Comparison of ENCODE assay signal across 15 cellular contexts in the genomic region with DNA sequence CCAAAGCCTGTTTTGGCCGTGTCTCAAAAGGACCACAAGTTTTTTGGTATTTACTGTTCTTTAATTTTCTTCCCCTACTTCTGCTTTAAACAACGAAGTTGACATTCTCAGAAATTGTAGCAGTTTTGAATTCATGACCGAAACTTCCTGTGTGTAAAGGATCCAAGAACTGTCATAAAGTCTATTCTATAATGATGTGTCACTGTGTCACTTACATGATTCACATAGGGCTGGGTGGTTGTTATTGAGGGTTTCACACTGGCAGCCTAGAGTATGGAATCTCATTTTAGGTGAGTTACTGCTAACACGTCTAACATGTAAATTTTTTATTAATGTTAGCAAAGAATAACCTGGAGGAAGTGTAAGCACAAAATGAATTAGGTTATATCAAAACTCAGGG.
"Had no signal": no experiment of that assay in that cellular context is flagged by ENCODE, and none has a peak within 500 bp of the region (broad histone marks: within the 10 kb centered on the region; RNA-seq: fewer than 3 reads in every experiment).

No MANE protein-coding gene starts in this region.

- H3K9ac ChIP-seq: parathyroid adenoma had no signal

- ATAC-seq: activated T-helper 17 cell treated with anti-CD3 and anti-CD28 coated beads, Interleukin-2, amount 50 U/mL, for 72 hours; body of pancreas; gastrocnemius medialis; heart right ventricle; left ventricle myocardium superior had no signal

- H3K27me3 ChIP-seq: body of pancreas, gastrocnemius medialis, heart right ventricle, thyroid gland had no signal

- H3K79me2 ChIP-seq: parathyroid adenoma had no signal

- H3K9me3 ChIP-seq: body of pancreas, gastrocnemius medialis, heart right ventricle, thyroid gland had no signal

- H3K4me1 ChIP-seq: body of pancreas, gastrocnemius medialis, heart right ventricle, parathyroid adenoma, thyroid gland had no signal

- H2AFZ ChIP-seq: parathyroid adenoma had no signal

- DNase-seq: activated naive CD4-positive, alpha-beta T cell treated with anti-CD3 and anti-CD28 coated beads, Interleukin-2, amount 50 U/mL, for 16 hours; amniotic stem cell; body of pancreas; central memory CD4-positive, alpha-beta T cell; effector memory CD4-positive, alpha-beta T cell; gastrocnemius medialis; heart right ventricle; left ventricle myocardium superior; retina; stimulated activated CD4-positive, alpha-beta T cell treated with anti-CD3 and anti-CD28 coated beads, Interleukin-15, amount 100 ng/mL, for 24 hours; stimulated activated CD4-positive, alpha-beta T cell treated with anti-CD3 and anti-CD28 coated beads, Interleukin-4, amount 100 ng/mL, for 4 hours; thyroid gland had no signal

- H3K27ac ChIP-seq: body of pancreas, gastrocnemius medialis, heart right ventricle, parathyroid adenoma, thyroid gland, VCaP had no signal

- H3K4me3 ChIP-seq: body of pancreas, gastrocnemius medialis, heart right ventricle, thyroid gland had no signal

- H3K36me3 ChIP-seq: gastrocnemius medialis, heart right ventricle, thyroid gland had no signal
